In genomic region chr9:121463026-121463827, GRCh38 we compare ENCODE assay signal across 1 cellular context.
A peak's percentile ranks its signal among the peaks of the same experiment; 100 is the strongest.
TF ChIP-seq lines count a peak whose summit lies in the region.

No MANE protein-coding gene starts in this region.

TF ChIP-seq in H1, 55 proteins besides CTCF, POLR2A, EP300 and RAD21 (continued from another document):
- no peak for TF ChIP-seq CBX5 (IDR thresholded peaks at IDR 0.05; ENCODE audit: low read depth, low read length)
- no peak for TF ChIP-seq FOSL1 (IDR thresholded peaks at IDR 0.05; ENCODE audit: insufficient read depth, low read depth, low read length)
- TF ChIP-seq SP1 (IDR thresholded peaks at IDR 0.05; ENCODE audit: low read depth, low read length): no peak
- TF ChIP-seq YY1 (IDR thresholded peaks at IDR 0.05; ENCODE audit: low read depth, low read length): peak; percentile 11; the same call in 1 of the 2 replicates
- TF ChIP-seq MAX (IDR thresholded peaks at IDR 0.05): no peak
- no peak for TF ChIP-seq CHD1 (IDR thresholded peaks at IDR 0.05; ENCODE audit: low read depth, low read length)
- no peak for TF ChIP-seq CTBP2 (IDR thresholded peaks at IDR 0.05; ENCODE audit: borderline replicate concordance, insufficient read depth, insufficient read length, low read length)
